Comparison of ENCODE assay signal across 28 cellular contexts in genomic region chr5:143514915-143515314, GRCh38.
A peak's percentile ranks its signal among the peaks of the same experiment; 100 is the strongest.
DNase-seq lines count a peak whose midpoint lies in the region; ATAC-seq, FAIRE-seq and TF ChIP-seq lines count a peak whose summit lies in the region.
"Had no signal": no experiment of that assay in that cellular context is flagged by ENCODE, and none has a peak within 500 bp of the region (broad histone marks: within the 10 kb centered on the region; RNA-seq: fewer than 3 reads in every experiment).

No MANE protein-coding gene starts in this region.

- H3K36me3 ChIP-seq in KMS-11 (ENCODE audit: insufficient read depth) (no peaks in the 10 kb centered on the region), GM12878 (ENCODE audit: control insufficient read depth in 2 of 2, insufficient read depth in 2 of 2, low read length in 1 of 2) (no peaks in the 10 kb centered on the region), HepG2 (replicated peaks in 1 of 2; ENCODE audit: control insufficient read depth in 1 of 2, insufficient read depth in 2 of 2, low read length in 2 of 2) (no peaks in the 10 kb centered on the region), aorta (ENCODE audit: control insufficient read depth in 1 of 2, insufficient read depth in 2 of 2, low read length in 1 of 2) (no peaks in the 10 kb centered on the region)
- H3K36me3 ChIP-seq: heart left ventricle, left ventricle myocardium inferior, uterus had no signal

- H4K20me1 ChIP-seq in KMS-11 (ENCODE audit: insufficient read depth) (no peaks in the 10 kb centered on the region), GM12878 (ENCODE audit: control insufficient read depth, insufficient read depth) (no peaks in the 10 kb centered on the region), HepG2 (ENCODE audit: insufficient read depth, low read length) (no peaks in the 10 kb centered on the region)

- TF ChIP-seq RAD21 in GM12878 (IDR thresholded peaks at IDR 0.05; ENCODE audit: insufficient read depth, low read depth, low read length) (no peak), HepG2 (CRISPR knock-in tag; IDR thresholded peaks at IDR 0.05) (no peak)

- POLR2A ChIA-PET in GM12878 (lab: Charles Lee) = no interaction called here
- POLR2A ChIA-PET in HepG2 (lab: Yijun Ruan, JAX) = no interaction called here

- H3K9ac ChIP-seq in KMS-11 (no peak overlapping the region), GM12878 (ENCODE audit: control insufficient read depth, insufficient read depth, low read length) (no peak overlapping the region), HepG2 (ENCODE audit: insufficient read depth, low read depth, low read length) (no peak overlapping the region)

- H3K4me2 ChIP-seq in KMS-11 (peak overlapping the region; percentile 48), GM12878 (ENCODE audit: control insufficient read depth, insufficient read depth) (peak overlapping the region; percentile 62), HepG2 (ENCODE audit: low read depth, low read length) (no peak overlapping the region)

- no peaks in the 10 kb centered on the region; the same call in 2 of the 3 replicates for H3K9me3 ChIP-seq in GM12878 (replicated peaks; ENCODE audit: control insufficient read depth, insufficient read depth, low read length)
- H3K9me3 ChIP-seq in HepG2 (ENCODE audit: low read length) = no peaks in the 10 kb centered on the region
- no peaks in the 10 kb centered on the region for H3K9me3 ChIP-seq in aorta (ENCODE audit: control insufficient read depth, low read length)
- H3K9me3 ChIP-seq: body of pancreas, left ventricle myocardium inferior, uterus had no signal

- H3K79me2 ChIP-seq in KMS-11 (ENCODE audit: insufficient read depth, low read depth) (no peaks in the 10 kb centered on the region), GM12878 (ENCODE audit: control insufficient read depth, insufficient read depth, low read length) (no peaks in the 10 kb centered on the region), HepG2 (ENCODE audit: insufficient read depth, low read length) (no peaks in the 10 kb centered on the region)

- H3K4me3 ChIP-seq in KMS-11 (IDR thresholded peaks at IDR 0.05; ENCODE audit: insufficient read depth, low read depth, low read length) = no peak overlapping the region
- no peak overlapping the region for H3K4me3 ChIP-seq in GM12878
- H3K4me3 ChIP-seq in HepG2 (replicated peaks in 1 of 3; ENCODE audit: insufficient read depth in 1 of 3, low read depth in 2 of 3, low read length in 3 of 3) = no peak overlapping the region
- no peak overlapping the region for H3K4me3 ChIP-seq in aorta (ENCODE audit: low read length in 2 of 2)
- H3K4me3 ChIP-seq: body of pancreas, heart left ventricle, left ventricle myocardium inferior, uterus had no signal

- CTCF ChIA-PET in GM12878 (lab: Yijun Ruan, JAX) (interaction anchor here (0.6 to 1.3 kb wide), 3 partner anchors 10 to 354 kb away, joined by 3 to 4 read pairs (median 3); no protein-coding TSS in a partner anchor), HepG2 (lab: Yijun Ruan, JAX; ENCODE audit: low intra/inter-chr PET ratio, low total read pairs) (no interaction called here)

- H3K27ac ChIP-seq in KMS-11 (peak overlapping the region; percentile 17; the same call in 1 of the 2 replicates), GM12878 (ENCODE audit: control insufficient read depth, insufficient read depth) (no peak overlapping the region; the same call in 1 of the 2 replicates), HepG2 (ENCODE audit: extremely low read length, insufficient read depth, low read length) (no peak overlapping the region), aorta (ENCODE audit: low read depth in 1 of 2, low read length in 2 of 2) (no peak overlapping the region)
- H3K27ac ChIP-seq: body of pancreas, left ventricle myocardium inferior, uterus had no signal

- H3K4me1 ChIP-seq in KMS-11 (ENCODE audit: low read depth, poor library complexity, severe bottlenecking) (peaks cover 81% of the 10 kb centered on the region), GM12878 (ENCODE audit: control insufficient read depth, insufficient read depth, low read length) (peaks cover 25% of the 10 kb centered on the region), HepG2 (ENCODE audit: insufficient read depth, low read length) (no peaks in the 10 kb centered on the region), aorta (ENCODE audit: control insufficient read depth in 1 of 2, insufficient read depth in 2 of 2, low read length in 2 of 2) (peaks cover 2 to 3% of the 10 kb centered on the region in 2 donors)
- H3K4me1 ChIP-seq: body of pancreas, uterus had no signal

- in situ Hi-C loops in GM12878 (cut with MboI) = no loop called here
- in situ Hi-C loops in HepG2 (cut with HindIII; ENCODE audit: extremely low pct_ligation_motif_present, low pct_unique_long_range_greater_than_20kb) = no loop called here

- RAD21 ChIA-PET in GM12878 (lab: Charles Lee; ENCODE audit: unreplicated experiment) = no interaction called here

- TF ChIP-seq CTCF in KMS-11 (conservative IDR thresholded peaks at IDR 0.05; ENCODE audit: low read depth, low read length) (no peak), GM12878 (IDR thresholded peaks at IDR 0.05 in 2 of 3, conservative IDR thresholded peaks at IDR 0.05 in 1 of 3; ENCODE audit: control insufficient read depth in 2 of 3, extremely low read depth in 1 of 3, insufficient read depth in 1 of 3, low read depth in 3 of 3, low read length in 3 of 3) (no peak), HepG2 (CRISPR knock-in tag; IDR thresholded peaks at IDR 0.05) (no peak)

- DNase-seq in GM12878 (ENCODE audit: low read depth, low spot score) (no peak), HepG2 (ENCODE audit: low spot score) (no peak), aorta (no peak), HT-29 (ENCODE audit: low spot score) (no peak), NCI-H524 (lab: John Stamatoyannopoulos, UW) (no peak), COLO668 (lab: John Stamatoyannopoulos, UW; ENCODE audit: unreplicated experiment) (no peak)
- DNase-seq: activated B cell treated with CpG ODN at 0.5 μM for 24 hours; activated CD4-positive, alpha-beta T cell treated with anti-CD3 and anti-CD28 coated beads, Interleukin-2, amount 50 U/mL, for 4 hours; activated CD8-positive, alpha-beta memory T cell treated with anti-CD3 and anti-CD28 coated beads, Interleukin-2, amount 50 U/mL, for 4 hours; body of pancreas; CD8-positive, alpha-beta memory T cell; DMS53; effector CD4-positive, alpha-beta T cell; heart left ventricle; HFFc6; left ventricle myocardium inferior; NCI-H1417; NCI-H2171; NCI-H748 treated with DMSO at 0.1 percent for 48 hours; small intestine; stimulated activated CD4-positive, alpha-beta T cell treated with anti-CD3 and anti-CD28 coated beads, Interleukin-2, amount 100 ng/mL, for 24 hours; T-helper 9 cell; uterus had no signal

- intact Hi-C loops in GM12878 (cut with micrococcal nuclease; ENCODE audit: unreplicated experiment) = loop anchor here (5.0 kb wide), 1 partner anchor 312 kb away; no protein-coding TSS in a partner anchor
- intact Hi-C loops in HepG2 (cut with micrococcal nuclease; ENCODE audit: unreplicated experiment) = no loop called here
- intact Hi-C loops in aorta (cut with DNase I) = no loop called here

- H2AFZ ChIP-seq in KMS-11 (ENCODE audit: low read depth) (no peak overlapping the region), GM12878 (ENCODE audit: control insufficient read depth, low read depth, low read length) (no peak overlapping the region), HepG2 (ENCODE audit: low read length) (no peak overlapping the region)

- no TSS peak for BruUV-seq in GM12878 (replicated peaks; lab: Mats Ljungman, UMichigan)
- BruUV-seq in HepG2 (replicated peaks; lab: Mats Ljungman, UMichigan) = no TSS peak

- TF ChIP-seq POLR2A in GM12878 (IDR thresholded peaks at IDR 0.05; ENCODE audit: low read depth, low read length) (no peak), HepG2 (IDR thresholded peaks at IDR 0.05; ENCODE audit: insufficient read depth in 1 of 2, low read depth in 2 of 2, low read length in 2 of 2) (no peak)

- FAIRE-seq in GM12878 (lab: Jason Lieb, UNC) = no peak
- FAIRE-seq in HepG2 (lab: Jason Lieb, UNC) = peak; percentile 12
- FAIRE-seq: small intestine had no signal

- TF ChIP-seq EP300 in GM12878 (IDR thresholded peaks at IDR 0.05; ENCODE audit: borderline replicate concordance in 1 of 2, control insufficient read depth in 1 of 2, low read depth in 2 of 2, low read length in 2 of 2) (no peak), HepG2 (IDR thresholded peaks at IDR 0.05; ENCODE audit: low read depth in 2 of 2, low read length in 2 of 2) (no peak), HepG2 (CRISPR knock-in tag; IDR thresholded peaks at IDR 0.05; ENCODE audit: borderline replicate concordance) (no peak)

- H3K27me3 ChIP-seq in KMS-11 (ENCODE audit: insufficient read depth, low read depth) = no peaks in the 10 kb centered on the region
- no peaks in the 10 kb centered on the region for H3K27me3 ChIP-seq in GM12878 (replicated peaks in 1 of 2; ENCODE audit: control insufficient read depth in 2 of 2, insufficient read depth in 2 of 2, low read length in 1 of 2)
- H3K27me3 ChIP-seq in HepG2 (ENCODE audit: control insufficient read depth in 1 of 2, insufficient read depth in 2 of 2, low read length in 2 of 2) = no peaks in the 10 kb centered on the region
- no peaks in the 10 kb centered on the region for H3K27me3 ChIP-seq in aorta (ENCODE audit: control insufficient read depth in 1 of 2, insufficient read depth in 2 of 2, low read length in 1 of 2)
- H3K27me3 ChIP-seq: body of pancreas, heart left ventricle, uterus had no signal

- SMC1A ChIA-PET in GM12878 (lab: Charles Lee; ENCODE audit: uncharacterized antibody, unreplicated experiment) = interaction anchor here (0.6 to 7.2 kb wide), 3 partner anchors 10 to 86 kb away, joined by 3 to 39 read pairs (median 5); no protein-coding TSS in a partner anchor

- ATAC-seq in GM12878 = peak; percentile 21; the same call in 2 of the 3 replicates
- no peak for ATAC-seq in HepG2
- ATAC-seq in aorta (ENCODE audit: low FRiP score) = peak; percentile 46
- ATAC-seq: activated naive CD4-positive, alpha-beta T cell treated with anti-CD3 and anti-CD28 coated beads, Interleukin-2, amount 50 U/mL, for 72 hours; activated T-helper 17 cell treated with anti-CD3 and anti-CD28 coated beads, Interleukin-2, amount 50 U/mL, for 72 hours; body of pancreas; esophagus mucosa; heart left ventricle; stimulated activated effector memory CD8-positive, alpha-beta T cell treated with anti-CD3 and anti-CD28 coated beads, Interleukin-12 subunit alpha, Interleukin-12 subunit beta, amount 100 ng/mL, for 72 hours had no signal

TF ChIP-seq in GM12878, 131 proteins besides CTCF, POLR2A, EP300 and RAD21 (continues in another document):
- TF ChIP-seq NR2C1 (IDR thresholded peaks at IDR 0.05) = no peak
- TF ChIP-seq EED (IDR thresholded peaks at IDR 0.05; ENCODE audit: low read depth) = no peak

TF ChIP-seq in HepG2, 621 proteins besides CTCF, POLR2A, EP300 and RAD21 (continues in another document):
- no peak for TF ChIP-seq POLR2AphosphoS5 (IDR thresholded peaks at IDR 0.05; ENCODE audit: low read depth, low read length)
